9 cellular contexts compared by ENCODE assay signal in the genomic region with DNA sequence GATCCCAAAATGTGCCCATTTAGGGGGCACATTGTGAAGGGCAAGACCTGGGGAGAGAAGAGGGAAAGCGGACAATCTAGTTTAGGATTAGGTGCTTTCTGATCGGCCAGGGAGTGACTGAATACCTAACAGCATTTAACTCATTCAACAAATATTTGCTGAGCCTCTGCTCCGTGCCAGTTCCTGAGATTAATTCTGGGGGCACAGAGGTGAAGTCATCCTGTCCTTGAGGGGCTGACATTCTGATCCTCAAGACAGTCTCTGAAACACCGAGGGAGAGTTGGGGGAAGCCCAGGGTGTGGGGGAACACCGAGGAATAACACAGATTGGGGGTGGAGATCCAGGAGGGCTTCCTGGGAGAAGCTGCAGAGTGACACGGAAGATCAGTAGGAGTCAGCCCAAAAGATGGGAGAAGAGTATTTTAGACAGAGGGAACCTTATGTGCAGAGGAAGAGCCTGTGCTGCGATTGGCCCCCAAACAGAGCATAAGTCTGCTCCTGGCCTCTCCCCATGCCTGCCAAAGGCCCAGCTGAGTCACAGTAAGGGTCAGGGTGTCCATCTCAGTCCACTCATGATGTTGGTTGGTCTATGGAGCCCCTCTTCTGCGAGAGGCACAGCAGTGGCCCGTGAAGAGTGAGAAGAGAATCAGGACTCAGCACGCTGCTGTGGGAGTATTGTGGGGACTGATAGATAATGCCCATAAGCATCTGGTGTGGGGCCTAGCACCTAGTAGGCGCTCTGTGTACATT.
A peak's percentile ranks its signal among the peaks of the same experiment; 100 is the strongest.
DNase-seq lines count a peak whose midpoint lies in the region; ATAC-seq, FAIRE-seq and TF ChIP-seq lines count a peak whose summit lies in the region.
"Had no signal": no experiment of that assay in that cellular context is flagged by ENCODE, and none has a peak within 500 bp of the region (broad histone marks: within the 10 kb centered on the region; RNA-seq: fewer than 3 reads in every experiment).

No MANE protein-coding gene starts in this region.

- TF ChIP-seq CTCF in HFFc6 (IDR thresholded peaks at IDR 0.05) (no peak), keratinocyte (optimal IDR thresholded peaks at IDR 0.05 in 1 of 3, IDR thresholded peaks at IDR 0.05 in 1 of 3, conservative IDR thresholded peaks at IDR 0.05 in 1 of 3; ENCODE audit: extremely low read depth in 1 of 3, insufficient read depth in 2 of 3, low read length in 3 of 3) (no peak), spleen (IDR thresholded peaks at IDR 0.05 in 8 of 11, conservative IDR thresholded peaks at IDR 0.05 in 3 of 11) (no peak)

- H3K9me1 ChIP-seq in keratinocyte (ENCODE audit: control insufficient read depth, extremely low read depth, insufficient read depth, low read length): no peaks in the 10 kb centered on the region

- H3K27ac Mint-ChIP-seq in HFFc6: peak overlapping the region; percentile 94

- H4K20me1 ChIP-seq in keratinocyte (ENCODE audit: control insufficient read depth, extremely low read depth, insufficient read depth, low read length): no peaks in the 10 kb centered on the region

- peak overlapping the region; percentile 87 for H3K4me3 Mint-ChIP-seq in HFFc6

- intact Hi-C loops in spleen (cut with DNase I; ENCODE audit: low total_unique reads): no loop called here

- H3K4me3 ChIP-seq in keratinocyte (ENCODE audit: control insufficient read depth in 2 of 3, extremely low read depth in 1 of 3, insufficient read depth in 2 of 3, low read depth in 1 of 3, low read length in 3 of 3) (peak overlapping the region; percentile 47 to 70 (median 51)), spleen (peak overlapping the region in 6 of 8 donors; percentile 10 to 60 (median 30))

- no peak for TF ChIP-seq POLR2A in spleen (IDR thresholded peaks at IDR 0.05)

- 67 to 83% (median 73%) methylated on average over 11 of the region's 11 CpGs for WGBS in spleen, 5 donors

- ATAC-seq in HG02870 (IDR thresholded peaks at IDR 0.05; ENCODE audit: unreplicated experiment) (no peak), GM21360 (IDR thresholded peaks at IDR 0.05; ENCODE audit: unreplicated experiment) (no peak), GM21737 (IDR thresholded peaks at IDR 0.05; ENCODE audit: unreplicated experiment) (no peak)

- H3K9me3 ChIP-seq in keratinocyte (ENCODE audit: control insufficient read depth, low read depth, low read length) (no peaks in the 10 kb centered on the region), spleen (no peaks in the 10 kb centered on the region)

- H3K27ac ChIP-seq in caudate nucleus (ENCODE audit: low read depth, low read length) (peak overlapping the region; percentile 79), keratinocyte (ENCODE audit: control insufficient read depth, insufficient read depth, low read length) (peak overlapping the region; percentile 90), spleen (peak overlapping the region; percentile 53 to 85 (median 81))

- peaks cover 65% of the 10 kb centered on the region for H3K4me1 ChIP-seq in keratinocyte (ENCODE audit: control insufficient read depth, extremely low read depth, insufficient read depth, low read length)
- peaks cover 6 to 59% (median 42%) of the 10 kb centered on the region in 6 donors for H3K4me1 ChIP-seq in spleen

- H3K9ac ChIP-seq in keratinocyte (ENCODE audit: control insufficient read depth, extremely low read depth, insufficient read depth, low read length): peak overlapping the region; percentile 80

- H3K27me3 ChIP-seq in keratinocyte (ENCODE audit: control insufficient read depth, extremely low read depth, insufficient read depth, low read length) (no peaks in the 10 kb centered on the region), spleen (replicated peaks in 1 of 7) (peaks cover 0 to 47% (median 13%) of the 10 kb centered on the region in 7 donors)

- peak; percentile 39 for FAIRE-seq in keratinocyte (lab: Jason Lieb, UNC)

- H3K4me2 ChIP-seq in keratinocyte (ENCODE audit: control insufficient read depth, extremely low read depth, insufficient read depth, low read depth, low read length): peak overlapping the region; percentile 90

- H2AFZ ChIP-seq in keratinocyte (ENCODE audit: control insufficient read depth, low read length): peak overlapping the region; percentile 21

- no peaks in the 10 kb centered on the region for H3K79me2 ChIP-seq in keratinocyte (ENCODE audit: control insufficient read depth, insufficient read depth, low read length)

- H3K36me3 ChIP-seq in keratinocyte (ENCODE audit: control insufficient read depth in 2 of 2, extremely low read depth in 1 of 2, insufficient read depth in 2 of 2, low read length in 2 of 2) (no peaks in the 10 kb centered on the region), spleen (no peaks in the 10 kb centered on the region)

- DNase-seq in HFFc6 (no peak), caudate nucleus (lab: John Stamatoyannopoulos, UW) (no peak), keratinocyte (ENCODE audit: low read depth, low spot score) (no peak), spleen (peak; percentile 43), NCI-H345 (lab: John Stamatoyannopoulos, UW) (no peak)
- DNase-seq: GDM1 had no signal

- no peaks in the 10 kb centered on the region for H3K27me3 Mint-ChIP-seq in HFFc6 (ENCODE audit: insufficient read depth)

- no peaks in the 10 kb centered on the region for H3K9me3 Mint-ChIP-seq in HFFc6

- no peaks in the 10 kb centered on the region for H3K36me3 Mint-ChIP-seq in HFFc6 (ENCODE audit: low read depth)

- dilution Hi-C loops in keratinocyte (cut with MboI; ENCODE audit: extremely low pct_ligation_motif_present, low sequenced_read_pairs): no loop called here

- H3K4me1 Mint-ChIP-seq in HFFc6 (ENCODE audit: low read depth): peaks cover 81% of the 10 kb centered on the region
